1 cellular context compared by ENCODE assay signal in the genomic region with DNA sequence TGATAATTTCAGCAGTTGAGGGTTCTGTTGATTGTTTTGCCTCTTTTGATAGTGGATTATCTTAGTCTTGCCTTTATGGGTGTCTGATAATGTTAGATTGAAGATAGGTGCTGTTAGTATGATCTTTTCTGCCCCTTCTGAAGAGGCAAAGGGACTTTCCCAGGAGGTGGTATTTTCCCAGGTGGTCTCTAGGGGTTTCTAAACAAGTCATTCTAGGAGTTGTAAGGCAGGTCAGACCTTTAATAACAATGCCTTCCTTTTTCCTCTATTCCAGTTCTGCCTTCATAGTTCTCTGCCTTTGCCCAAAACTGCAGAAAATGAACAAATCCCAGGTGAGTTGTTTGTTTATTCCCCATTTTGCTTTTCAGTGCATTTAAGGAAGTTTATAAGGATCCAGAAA.
TF ChIP-seq lines count a peak whose summit lies in the region.

No MANE protein-coding gene starts in this region.

TF ChIP-seq in GM12878, 131 proteins besides CTCF, POLR2A, EP300 and RAD21 (continued from another document):
- TF ChIP-seq, protein P1, sequence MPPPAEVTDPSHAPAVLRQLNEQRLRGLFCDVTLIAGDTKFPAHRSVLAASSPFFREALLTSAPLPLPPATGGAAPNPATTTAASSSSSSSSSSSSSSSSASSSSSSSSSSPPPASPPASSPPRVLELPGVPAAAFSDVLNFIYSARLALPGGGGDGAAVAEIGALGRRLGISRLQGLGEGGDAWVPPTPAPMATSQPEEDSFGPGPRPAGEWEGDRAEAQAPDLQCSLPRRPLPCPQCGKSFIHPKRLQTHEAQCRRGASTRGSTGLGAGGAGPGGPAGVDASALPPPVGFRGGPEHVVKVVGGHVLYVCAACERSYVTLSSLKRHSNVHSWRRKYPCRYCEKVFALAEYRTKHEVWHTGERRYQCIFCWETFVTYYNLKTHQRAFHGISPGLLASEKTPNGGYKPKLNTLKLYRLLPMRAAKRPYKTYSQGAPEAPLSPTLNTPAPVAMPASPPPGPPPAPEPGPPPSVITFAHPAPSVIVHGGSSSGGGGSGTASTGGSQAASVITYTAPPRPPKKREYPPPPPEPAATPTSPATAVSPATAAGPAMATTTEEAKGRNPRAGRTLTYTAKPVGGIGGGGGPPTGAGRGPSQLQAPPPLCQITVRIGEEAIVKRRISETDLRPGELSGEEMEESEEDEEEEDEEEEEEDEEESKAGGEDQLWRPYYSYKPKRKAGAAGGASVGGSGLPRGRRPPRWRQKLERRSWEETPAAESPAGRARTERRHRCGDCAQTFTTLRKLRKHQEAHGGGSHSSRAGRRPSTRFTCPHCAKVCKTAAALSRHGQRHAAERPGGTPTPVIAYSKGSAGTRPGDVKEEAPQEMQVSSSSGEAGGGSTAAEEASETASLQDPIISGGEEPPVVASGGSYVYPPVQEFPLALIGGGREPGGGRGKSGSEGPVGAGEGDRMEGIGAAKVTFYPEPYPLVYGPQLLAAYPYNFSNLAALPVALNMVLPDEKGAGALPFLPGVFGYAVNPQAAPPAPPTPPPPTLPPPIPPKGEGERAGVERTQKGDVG (CRISPR knock-in tag; IDR thresholded peaks at IDR 0.05): no peak
- TF ChIP-seq FOXM1 (IDR thresholded peaks at IDR 0.05; ENCODE audit: low read depth, low read length) (peak; percentile 77), RAD51 (IDR thresholded peaks at IDR 0.05) (no peak), CREB1 (IDR thresholded peaks at IDR 0.05; ENCODE audit: low read depth) (no peak), HDAC2 (IDR thresholded peaks at IDR 0.05) (no peak)
- TF ChIP-seq, protein P2, sequence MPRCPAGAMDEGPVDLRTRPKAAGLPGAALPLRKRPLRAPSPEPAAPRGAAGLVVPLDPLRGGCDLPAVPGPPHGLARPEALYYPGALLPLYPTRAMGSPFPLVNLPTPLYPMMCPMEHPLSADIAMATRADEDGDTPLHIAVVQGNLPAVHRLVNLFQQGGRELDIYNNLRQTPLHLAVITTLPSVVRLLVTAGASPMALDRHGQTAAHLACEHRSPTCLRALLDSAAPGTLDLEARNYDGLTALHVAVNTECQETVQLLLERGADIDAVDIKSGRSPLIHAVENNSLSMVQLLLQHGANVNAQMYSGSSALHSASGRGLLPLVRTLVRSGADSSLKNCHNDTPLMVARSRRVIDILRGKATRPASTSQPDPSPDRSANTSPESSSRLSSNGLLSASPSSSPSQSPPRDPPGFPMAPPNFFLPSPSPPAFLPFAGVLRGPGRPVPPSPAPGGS (IDR thresholded peaks at IDR 0.05; ENCODE audit: borderline replicate concordance, insufficient read depth, low read depth, low read length, poor library complexity, severe bottlenecking): no peak
- TF ChIP-seq, protein P3, sequence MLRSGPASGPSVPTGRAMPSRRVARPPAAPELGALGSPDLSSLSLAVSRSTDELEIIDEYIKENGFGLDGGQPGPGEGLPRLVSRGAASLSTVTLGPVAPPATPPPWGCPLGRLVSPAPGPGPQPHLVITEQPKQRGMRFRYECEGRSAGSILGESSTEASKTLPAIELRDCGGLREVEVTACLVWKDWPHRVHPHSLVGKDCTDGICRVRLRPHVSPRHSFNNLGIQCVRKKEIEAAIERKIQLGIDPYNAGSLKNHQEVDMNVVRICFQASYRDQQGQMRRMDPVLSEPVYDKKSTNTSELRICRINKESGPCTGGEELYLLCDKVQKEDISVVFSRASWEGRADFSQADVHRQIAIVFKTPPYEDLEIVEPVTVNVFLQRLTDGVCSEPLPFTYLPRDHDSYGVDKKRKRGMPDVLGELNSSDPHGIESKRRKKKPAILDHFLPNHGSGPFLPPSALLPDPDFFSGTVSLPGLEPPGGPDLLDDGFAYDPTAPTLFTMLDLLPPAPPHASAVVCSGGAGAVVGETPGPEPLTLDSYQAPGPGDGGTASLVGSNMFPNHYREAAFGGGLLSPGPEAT (IDR thresholded peaks at IDR 0.05; ENCODE audit: low read depth): peak; percentile 81
- TF ChIP-seq, protein P4, sequence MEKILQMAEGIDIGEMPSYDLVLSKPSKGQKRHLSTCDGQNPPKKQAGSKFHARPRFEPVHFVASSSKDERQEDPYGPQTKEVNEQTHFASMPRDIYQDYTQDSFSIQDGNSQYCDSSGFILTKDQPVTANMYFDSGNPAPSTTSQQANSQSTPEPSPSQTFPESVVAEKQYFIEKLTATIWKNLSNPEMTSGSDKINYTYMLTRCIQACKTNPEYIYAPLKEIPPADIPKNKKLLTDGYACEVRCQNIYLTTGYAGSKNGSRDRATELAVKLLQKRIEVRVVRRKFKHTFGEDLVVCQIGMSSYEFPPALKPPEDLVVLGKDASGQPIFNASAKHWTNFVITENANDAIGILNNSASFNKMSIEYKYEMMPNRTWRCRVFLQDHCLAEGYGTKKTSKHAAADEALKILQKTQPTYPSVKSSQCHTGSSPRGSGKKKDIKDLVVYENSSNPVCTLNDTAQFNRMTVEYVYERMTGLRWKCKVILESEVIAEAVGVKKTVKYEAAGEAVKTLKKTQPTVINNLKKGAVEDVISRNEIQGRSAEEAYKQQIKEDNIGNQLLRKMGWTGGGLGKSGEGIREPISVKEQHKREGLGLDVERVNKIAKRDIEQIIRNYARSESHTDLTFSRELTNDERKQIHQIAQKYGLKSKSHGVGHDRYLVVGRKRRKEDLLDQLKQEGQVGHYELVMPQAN (conservative IDR thresholded peaks at IDR 0.05): no peak
